7 cellular contexts compared by ENCODE assay signal in genomic region chr18:75070625-75071483, GRCh38.
DNase-seq lines count a peak whose midpoint lies in the region; ATAC-seq lines count a peak whose summit lies in the region.

No MANE protein-coding gene starts in this region.

- DNase-seq in NCI-H460 (ENCODE audit: extremely low read depth, low read depth) (peak; percentile 17), naive B cell (peak; percentile 40)
- peak; percentile 25 to 64 for DNase-seq in activated CD4-positive, alpha-beta T cell treated with anti-CD3 and anti-CD28 coated beads, Interleukin-2, amount 50 U/mL, for 24 hours (ENCODE audit: low read depth in 1 of 2, low spot score in 1 of 2)
- peak; percentile 23 for DNase-seq in effector CD8-positive, alpha-beta T cell (lab: John Stamatoyannopoulos, UW)
- DNase-seq in stimulated activated naive CD4-positive, alpha-beta T cell (lab: John Stamatoyannopoulos, UW): peak; percentile 29 to 86 (median 60)

- peaks cover 20 to 32% (median 31%) of the 10 kb centered on the region in 3 donors for H3K4me1 Mint-ChIP-seq in naive B cell

- peaks cover 0 to 11% (median 9%) of the 10 kb centered on the region in 7 donors for H3K9me3 Mint-ChIP-seq in naive B cell

- H3K36me3 Mint-ChIP-seq in naive B cell: peaks cover 0 to 10% of the 10 kb centered on the region in 2 donors

- H3K4me3 Mint-ChIP-seq in naive B cell: peak overlapping the region; percentile 67 to 99 (median 89)

- H3K27me3 Mint-ChIP-seq in naive B cell: no peaks in the 10 kb centered on the region

- peak overlapping the region; percentile 84 to 97 (median 94) for H3K27ac Mint-ChIP-seq in naive B cell

- peak; percentile 86 for ATAC-seq in GM18861 (IDR thresholded peaks at IDR 0.05; ENCODE audit: unreplicated experiment)
- ATAC-seq in HG03039 (IDR thresholded peaks at IDR 0.05; ENCODE audit: unreplicated experiment): peak; percentile 85
- peak; percentile 78 to 82 for ATAC-seq in naive B cell (ENCODE audit: low read depth in 2 of 2)

Comparison
In these comparisons a context has a peak if more than half of its experiments do, and no peak if none do; other contexts are left out.
1. Peak in every context shown above with its lines: DNase-seq and ATAC-seq.